Comparison of ENCODE assay signal across 20 cellular contexts in the genomic region with DNA sequence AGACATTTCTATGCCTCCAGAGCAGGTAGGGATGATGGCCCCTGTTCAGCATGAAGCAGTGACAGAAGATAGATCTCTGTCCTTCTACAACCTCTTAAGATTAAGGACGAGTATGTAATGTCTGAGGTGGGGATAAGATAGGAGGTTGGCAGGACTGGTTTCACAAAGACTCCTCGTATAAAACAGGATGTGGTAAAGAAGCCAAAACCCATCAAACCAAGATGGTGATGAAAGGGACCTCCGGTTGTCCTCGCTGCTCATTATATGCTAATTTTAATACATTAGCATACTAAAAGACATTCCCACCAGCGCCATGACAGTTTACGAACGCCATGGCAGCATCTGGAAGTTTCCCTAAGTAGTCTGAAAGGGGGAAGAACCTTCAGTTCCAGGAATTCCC. TPM values are rescaled to one million over a fixed set of nuclear protein-coding genes. Genes with fewer than 3 reads are reported as not detected.
DNase-seq lines count a peak whose midpoint lies in the region; ATAC-seq and TF ChIP-seq lines count a peak whose summit lies in the region.
"Had no signal": no experiment of that assay in that cellular context is flagged by ENCODE, and none has a peak within 500 bp of the region (broad histone marks: within the 10 kb centered on the region; RNA-seq: fewer than 3 reads in every experiment).

No MANE protein-coding gene starts in this region.

- intact Hi-C loops in activated naive CD4-positive, alpha-beta T cell treated with anti-CD3 and anti-CD28 coated beads for 36 hours (cut with micrococcal nuclease), result no loop called here

- no peak for TF ChIP-seq POLR2A in NB4 (IDR thresholded peaks at IDR 0.05; ENCODE audit: extremely low read depth, insufficient read length)

- no peaks in the 10 kb centered on the region for H3K27me3 ChIP-seq in brain microvascular endothelial cell (replicated peaks)
- H3K27me3 ChIP-seq: Peyer's patch, sigmoid colon had no signal

- H3K27ac ChIP-seq in brain microvascular endothelial cell, result no peak overlapping the region
- H3K27ac ChIP-seq: GM23248, HL-60, Peyer's patch, sigmoid colon had no signal

- peak; percentile 69 for ATAC-seq in activated naive CD8-positive, alpha-beta T cell treated with anti-CD3 and anti-CD28 coated beads, Interleukin-2, amount 50 U/mL, for 24 hours
- ATAC-seq in HG03442 (IDR thresholded peaks at IDR 0.05; ENCODE audit: unreplicated experiment), result no peak
- ATAC-seq: GM12878, left lobe of liver had no signal

- no peak overlapping the region for H3K4me3 Mint-ChIP-seq in activated naive CD4-positive, alpha-beta T cell treated with anti-CD3 and anti-CD28 coated beads for 36 hours
- H3K4me3 Mint-ChIP-seq in activated naive CD8-positive, alpha-beta T cell treated with anti-CD3 and anti-CD28 coated beads, Interleukin-2, amount 50 U/mL, for 24 hours, result no peak overlapping the region
- H3K4me3 Mint-ChIP-seq in stimulated activated naive CD8-positive, alpha-beta T cell treated with anti-CD3 and anti-CD28 coated beads, Interleukin-15, Interleukin-2, amounts not matched to agents 100 ng/mL and 50 ng/mL, for 24 hours, result no peak overlapping the region
- H3K4me3 Mint-ChIP-seq: activated naive CD4-positive, alpha-beta T cell treated with anti-CD3 and anti-CD28 coated beads, Interleukin-2, amount 50 U/mL, for 24 hours had no signal

- H3K4me3 ChIP-seq in NB4 (ENCODE audit: low read depth, low read length) (no peak overlapping the region), brain microvascular endothelial cell (ENCODE audit: low read depth, low read length) (no peak overlapping the region)
- H3K4me3 ChIP-seq: GM12878, GM23248, Peyer's patch, sigmoid colon had no signal

- H3K27me3 Mint-ChIP-seq in activated naive CD4-positive, alpha-beta T cell treated with anti-CD3 and anti-CD28 coated beads for 36 hours (ENCODE audit: low read depth), result no peaks in the 10 kb centered on the region
- H3K27me3 Mint-ChIP-seq in activated naive CD8-positive, alpha-beta T cell treated with anti-CD3 and anti-CD28 coated beads, Interleukin-2, amount 50 U/mL, for 24 hours, result no peaks in the 10 kb centered on the region
- no peaks in the 10 kb centered on the region for H3K27me3 Mint-ChIP-seq in stimulated activated naive CD8-positive, alpha-beta T cell treated with anti-CD3 and anti-CD28 coated beads, Interleukin-15, Interleukin-2, amounts not matched to agents 100 ng/mL and 50 ng/mL, for 24 hours
- H3K27me3 Mint-ChIP-seq: activated naive CD4-positive, alpha-beta T cell treated with anti-CD3 and anti-CD28 coated beads, Interleukin-2, amount 50 U/mL, for 24 hours had no signal

- CTCF ChIA-PET in activated naive CD4-positive, alpha-beta T cell treated with anti-CD3 and anti-CD28 coated beads for 36 hours (lab: Charles Lee), result no interaction called here

- H3K36me3 Mint-ChIP-seq in activated naive CD4-positive, alpha-beta T cell treated with anti-CD3 and anti-CD28 coated beads for 36 hours (ENCODE audit: low read depth), result peaks cover 35% of the 10 kb centered on the region
- peaks cover 41% of the 10 kb centered on the region for H3K36me3 Mint-ChIP-seq in activated naive CD8-positive, alpha-beta T cell treated with anti-CD3 and anti-CD28 coated beads, Interleukin-2, amount 50 U/mL, for 24 hours (ENCODE audit: low read depth)
- H3K36me3 Mint-ChIP-seq in stimulated activated naive CD8-positive, alpha-beta T cell treated with anti-CD3 and anti-CD28 coated beads, Interleukin-15, Interleukin-2, amounts not matched to agents 100 ng/mL and 50 ng/mL, for 24 hours (ENCODE audit: low read depth), result peaks cover 45% of the 10 kb centered on the region

- TF ChIP-seq CTCF in NB4 (IDR thresholded peaks at IDR 0.05; ENCODE audit: low read depth, low read length) (no peak), brain microvascular endothelial cell (IDR thresholded peaks at IDR 0.05; ENCODE audit: low read depth, low read length, missing control alignments) (no peak)

- peak overlapping the region; percentile 32 for H3K27ac Mint-ChIP-seq in activated naive CD4-positive, alpha-beta T cell treated with anti-CD3 and anti-CD28 coated beads for 36 hours
- peak overlapping the region; percentile 41 for H3K27ac Mint-ChIP-seq in activated naive CD8-positive, alpha-beta T cell treated with anti-CD3 and anti-CD28 coated beads, Interleukin-2, amount 50 U/mL, for 24 hours
- H3K27ac Mint-ChIP-seq in stimulated activated naive CD8-positive, alpha-beta T cell treated with anti-CD3 and anti-CD28 coated beads, Interleukin-15, Interleukin-2, amounts not matched to agents 100 ng/mL and 50 ng/mL, for 24 hours, result peak overlapping the region; percentile 52

- no peaks in the 10 kb centered on the region for H3K9me3 Mint-ChIP-seq in activated naive CD4-positive, alpha-beta T cell treated with anti-CD3 and anti-CD28 coated beads for 36 hours
- no peaks in the 10 kb centered on the region for H3K9me3 Mint-ChIP-seq in activated naive CD8-positive, alpha-beta T cell treated with anti-CD3 and anti-CD28 coated beads, Interleukin-2, amount 50 U/mL, for 24 hours
- H3K9me3 Mint-ChIP-seq in stimulated activated naive CD8-positive, alpha-beta T cell treated with anti-CD3 and anti-CD28 coated beads, Interleukin-15, Interleukin-2, amounts not matched to agents 100 ng/mL and 50 ng/mL, for 24 hours, result no peaks in the 10 kb centered on the region
- H3K9me3 Mint-ChIP-seq: activated naive CD4-positive, alpha-beta T cell treated with anti-CD3 and anti-CD28 coated beads, Interleukin-2, amount 50 U/mL, for 24 hours had no signal

- in situ Hi-C loops in brain microvascular endothelial cell (cut with HindIII; ENCODE audit: low pct_ligation_motif_present, low sequenced_read_pairs), result no loop called here

- H3K36me3 ChIP-seq in brain microvascular endothelial cell (replicated peaks), result no peaks in the 10 kb centered on the region
- H3K36me3 ChIP-seq: Peyer's patch had no signal

- peak; percentile 14 for DNase-seq in activated naive CD4-positive, alpha-beta T cell treated with anti-CD3 and anti-CD28 coated beads for 36 hours
- DNase-seq in activated naive CD4-positive, alpha-beta T cell (lab: John Stamatoyannopoulos, UW), result no peak
- DNase-seq in NB4 (ENCODE audit: low read depth) (peak; percentile 82), COR-L47 (lab: John Stamatoyannopoulos, UW) (no peak), brain microvascular endothelial cell (no peak)
- DNase-seq in activated naive CD8-positive, alpha-beta T cell treated with anti-CD3 and anti-CD28 coated beads, Interleukin-2, amount 50 U/mL, for 24 hours, result no peak
- DNase-seq: dermis blood vessel endothelial cell; GM23248; NCI-H1417; NCI-H2171 treated with DMSO at 0.1 percent for 48 hours; NCI-H774; sigmoid colon; stimulated activated CD4-positive, alpha-beta T cell treated with anti-CD3 and anti-CD28 coated beads, Interleukin-1b, Interleukin-23, amount 100 ng/mL, for 48 hours had no signal

- H3K4me1 Mint-ChIP-seq in activated naive CD4-positive, alpha-beta T cell treated with anti-CD3 and anti-CD28 coated beads for 36 hours (ENCODE audit: low read depth), result peaks cover 24% of the 10 kb centered on the region
- H3K4me1 Mint-ChIP-seq in activated naive CD8-positive, alpha-beta T cell treated with anti-CD3 and anti-CD28 coated beads, Interleukin-2, amount 50 U/mL, for 24 hours, result peaks cover 26% of the 10 kb centered on the region
- peaks cover 30% of the 10 kb centered on the region for H3K4me1 Mint-ChIP-seq in stimulated activated naive CD8-positive, alpha-beta T cell treated with anti-CD3 and anti-CD28 coated beads, Interleukin-15, Interleukin-2, amounts not matched to agents 100 ng/mL and 50 ng/mL, for 24 hours (ENCODE audit: low read depth)

RNA-seq across cellular contexts. Expression of a gene that starts 27.2 kb away (rescaled TPM):
- total RNA-seq in activated naive CD4-positive, alpha-beta T cell treated with anti-CD3 and anti-CD28 coated beads for 36 hours, result 10 to 100 TPM; 37.2 to 37.6 TPM

RNA-seq across cellular contexts. Expression of a gene that starts 27.6 kb away (rescaled TPM):
- total RNA-seq in activated naive CD4-positive, alpha-beta T cell treated with anti-CD3 and anti-CD28 coated beads for 36 hours, result 10 to 100 TPM; 40.7 to 46.4 TPM

RNA-seq across cellular contexts. Expression of a gene that starts 44.8 kb away (rescaled TPM):
- total RNA-seq in activated naive CD4-positive, alpha-beta T cell treated with anti-CD3 and anti-CD28 coated beads for 36 hours, result 10 to 100 TPM; 15.9 to 17.1 TPM

Comparison
In these comparisons a context has a peak if more than half of its experiments do, and no peak if none do; other contexts are left out.
1. DNase-seq: peak in activated naive CD4-positive, alpha-beta T cell treated with anti-CD3 and anti-CD28 coated beads for 36 hours (single experiment) and NB4 (single experiment); none in activated naive CD4-positive, alpha-beta T cell (0 of 4), activated naive CD8-positive, alpha-beta T cell treated with anti-CD3 and anti-CD28 coated beads, Interleukin-2, amount 50 U/mL, for 24 hours (single experiment), COR-L47 (single experiment) and brain microvascular endothelial cell (single experiment).
2. Peak in every context shown above with its lines, with median percentiles within 50 percentile points of each other: H3K27ac Mint-ChIP-seq.